Comparison of ENCODE assay signal across 9 cellular contexts in the genomic region with DNA sequence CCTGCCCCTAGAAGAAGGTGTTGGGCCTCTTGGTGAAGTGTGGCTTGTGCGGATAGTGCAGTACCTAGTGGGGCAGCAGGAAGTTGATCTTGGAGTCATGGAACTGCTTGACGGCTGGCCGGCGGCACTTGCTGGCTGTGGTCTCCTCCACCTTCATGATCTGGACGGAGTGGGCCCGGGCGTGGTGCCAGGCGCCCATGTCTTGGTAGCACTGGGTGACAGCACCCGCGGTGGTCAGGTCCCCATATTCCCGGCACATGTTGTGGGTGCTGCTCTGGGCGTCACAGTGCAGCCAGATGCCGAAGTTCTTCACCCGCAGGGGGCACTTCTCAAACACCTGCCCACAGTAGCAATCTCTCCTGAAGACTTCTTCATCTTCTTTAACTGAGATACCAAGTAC.
"Had no signal": no experiment of that assay in that cellular context is flagged by ENCODE, and none has a peak within 500 bp of the region (broad histone marks: within the 10 kb centered on the region; RNA-seq: fewer than 3 reads in every experiment).

No MANE protein-coding gene starts in this region.

- H3K9me3 Mint-ChIP-seq: HFFc6 had no signal

- DNase-seq: GM23248, GOT3, H7, HFFc6, IMR-90, KG1 had no signal

- H3K4me1 ChIP-seq: HAP-1 had no signal

- H3K9me3 ChIP-seq: HAP-1 had no signal

- H3K4me3 Mint-ChIP-seq: HFFc6 had no signal

- ATAC-seq: HCT116, K562 had no signal

- H3K27ac Mint-ChIP-seq: HFFc6 had no signal

- H3K9ac ChIP-seq: GM23248 had no signal

- H2AFZ ChIP-seq: GM23248 had no signal

- H3K27ac ChIP-seq: GM23248 had no signal

- H3K4me3 ChIP-seq: GM23248, HAP-1, K562 had no signal
